In the genomic region with DNA sequence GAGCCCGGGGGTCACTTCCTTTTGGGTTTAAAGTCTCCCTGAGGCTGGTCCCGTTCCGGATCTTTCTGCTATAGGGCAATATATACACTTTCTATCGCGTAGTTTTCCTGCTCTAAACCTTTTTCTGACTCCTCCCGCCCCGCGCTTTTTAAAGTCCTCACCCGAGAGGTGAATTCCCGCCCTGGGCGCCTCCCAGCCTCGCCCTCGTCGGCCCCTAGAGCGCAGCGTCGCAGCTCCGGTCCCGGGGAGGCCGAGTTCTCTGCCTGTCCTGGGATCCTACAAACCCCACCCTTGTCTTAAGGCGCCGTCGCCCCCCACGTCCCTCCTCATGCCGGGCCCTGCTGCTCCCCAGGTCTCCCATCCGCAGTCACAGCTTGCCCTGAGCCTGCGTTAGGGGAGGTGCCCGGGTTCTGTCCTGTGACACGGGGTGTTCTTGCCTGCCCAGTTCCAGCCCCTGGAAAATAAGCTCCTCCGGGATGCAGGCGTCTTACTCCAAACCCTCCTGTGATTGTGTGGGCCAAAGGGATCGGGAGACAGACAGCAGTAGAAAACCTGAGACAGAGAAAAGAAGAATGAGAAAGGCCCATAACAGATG, we compare ENCODE assay signal across 8 cellular contexts. TPM values are rescaled to one million over a fixed set of nuclear protein-coding genes. Genes with fewer than 3 reads are reported as not detected.
DNase-seq lines count a peak whose midpoint lies in the region; ATAC-seq and TF ChIP-seq lines count a peak whose summit lies in the region.

No MANE protein-coding gene starts in this region.

- H3K4me3 Mint-ChIP-seq in activated CD4-positive, alpha-beta T cell treated with anti-CD3 and anti-CD28 coated beads for 36 hours, result peak overlapping the region; percentile 93
- peak overlapping the region; percentile 94 for H3K4me3 Mint-ChIP-seq in neural crest cell

- TF ChIP-seq CTCF in neural crest cell (conservative IDR thresholded peaks at IDR 0.05), result no peak

- no peaks in the 10 kb centered on the region for H4K20me1 ChIP-seq in BLaER1

- peaks cover 25% of the 10 kb centered on the region for H3K36me3 ChIP-seq in BLaER1
- no peaks in the 10 kb centered on the region for H3K36me3 ChIP-seq in aorta (ENCODE audit: control insufficient read depth in 1 of 2, insufficient read depth in 2 of 2, low read length in 1 of 2)

- H3K27me3 ChIP-seq in BLaER1, result no peaks in the 10 kb centered on the region
- no peaks in the 10 kb centered on the region for H3K27me3 ChIP-seq in aorta (ENCODE audit: control insufficient read depth in 1 of 2, insufficient read depth in 2 of 2, low read length in 1 of 2)

- 0% methylated on average over 19 to 32 of the region's 32 CpGs for WGBS in aorta, 2 donors

- H3K36me3 Mint-ChIP-seq in activated CD4-positive, alpha-beta T cell treated with anti-CD3 and anti-CD28 coated beads for 36 hours (ENCODE audit: low read depth), result peaks cover 26% of the 10 kb centered on the region
- no peaks in the 10 kb centered on the region for H3K36me3 Mint-ChIP-seq in neural crest cell (ENCODE audit: low read depth)

- peak overlapping the region; percentile 68 for H3K4me2 ChIP-seq in BLaER1

- POLR2A ChIA-PET in activated CD4-positive, alpha-beta T cell treated with anti-CD3 and anti-CD28 coated beads for 36 hours (lab: Charles Lee), result no interaction called here

- CTCF ChIA-PET in activated CD4-positive, alpha-beta T cell treated with anti-CD3 and anti-CD28 coated beads for 36 hours (lab: Charles Lee), result no interaction called here

- H3K4me1 ChIP-seq in BLaER1 (peaks cover 18% of the 10 kb centered on the region), aorta (ENCODE audit: control insufficient read depth in 1 of 2, insufficient read depth in 2 of 2, low read length in 2 of 2) (no peaks in the 10 kb centered on the region)

- H3K9me3 Mint-ChIP-seq in activated CD4-positive, alpha-beta T cell treated with anti-CD3 and anti-CD28 coated beads for 36 hours (ENCODE audit: low read depth), result peaks cover 6% of the 10 kb centered on the region
- no peaks in the 10 kb centered on the region for H3K9me3 Mint-ChIP-seq in neural crest cell

- peak overlapping the region; percentile 88 for H3K9ac ChIP-seq in BLaER1

- H3K4me1 Mint-ChIP-seq in activated CD4-positive, alpha-beta T cell treated with anti-CD3 and anti-CD28 coated beads for 36 hours, result peaks cover 26% of the 10 kb centered on the region
- H3K4me1 Mint-ChIP-seq in neural crest cell, result peaks cover 16% of the 10 kb centered on the region

- H3K9me3 ChIP-seq in BLaER1, result peaks cover 26% of the 10 kb centered on the region
- H3K9me3 ChIP-seq in aorta (ENCODE audit: control insufficient read depth, low read length), result no peaks in the 10 kb centered on the region

- DNase-seq in activated CD4-positive, alpha-beta T cell treated with anti-CD3 and anti-CD28 coated beads for 36 hours, result peak; percentile 71
- DNase-seq in erythroblast (lab: John Stamatoyannopoulos, UW) (peak; percentile 54 to 60), neural crest cell (ENCODE audit: low read depth, low spot score) (peak; percentile 6), aorta (no peak), 8988T (no peak)

- H3K4me3 ChIP-seq in BLaER1 (peak overlapping the region; percentile 83), aorta (ENCODE audit: low read length in 2 of 2) (peak overlapping the region; percentile 52 to 62)

- TF ChIP-seq POLR2A in erythroblast (IDR thresholded peaks at IDR 0.05; ENCODE audit: low read length), result no peak

- peak overlapping the region; percentile 95 for H3K27ac Mint-ChIP-seq in activated CD4-positive, alpha-beta T cell treated with anti-CD3 and anti-CD28 coated beads for 36 hours
- H3K27ac Mint-ChIP-seq in neural crest cell (ENCODE audit: unreplicated experiment), result peak overlapping the region; percentile 14

- intact Hi-C loops in activated CD4-positive, alpha-beta T cell treated with anti-CD3 and anti-CD28 coated beads for 36 hours (cut with DNase I, micrococcal nuclease), result loop anchor here (1.0 to 5.0 kb wide), 15 partner anchors 29 to 1226 kb away; partner anchors contain the start of genes ZNF765 (in 2 of the 2), ZNF845 (in 2 of the 2), ZNF160 (in 1 of the 2) and ZNF320 (in 1 of the 2)
- intact Hi-C loops in aorta (cut with DNase I), result loop anchor here (5.0 to 10.0 kb wide), 2 partner anchors 169 to 171 kb away; partner anchors contain the start of gene ZNF665 (in 1 of the 2)

- peak overlapping the region; percentile 85 for H3K27ac ChIP-seq in BLaER1
- H3K27ac ChIP-seq in aorta (ENCODE audit: low read depth in 1 of 2, low read length in 2 of 2), result peak overlapping the region in 1 of 2 donors; percentile 43

- ATAC-seq in GM19328 (IDR thresholded peaks at IDR 0.05; ENCODE audit: unreplicated experiment) (peak; percentile 44), HG03442 (IDR thresholded peaks at IDR 0.05; ENCODE audit: unreplicated experiment) (peak; percentile 44), aorta (ENCODE audit: low FRiP score) (peak; percentile 50)
- ATAC-seq in activated CD4-positive, alpha-beta T cell treated with anti-CD3 and anti-CD28 coated beads for 36 hours, result peak; percentile 67

- no peaks in the 10 kb centered on the region for H3K27me3 Mint-ChIP-seq in activated CD4-positive, alpha-beta T cell treated with anti-CD3 and anti-CD28 coated beads for 36 hours
- H3K27me3 Mint-ChIP-seq in neural crest cell (ENCODE audit: low read depth), result peaks cover 52% of the 10 kb centered on the region

RNA-seq across cellular contexts. Expression of gene ZNF525, which starts 0.5 kb away (rescaled TPM):
- 10 to 100 TPM; 21.5 to 27.8 TPM for total RNA-seq in activated CD4-positive, alpha-beta T cell treated with anti-CD3 and anti-CD28 coated beads for 36 hours
- total RNA-seq in neural crest cell (6.9 and 8.4 TPM in 2 replicates), aorta (10 to 100 TPM; 12.0 to 14.8 TPM)
- 10 to 100 TPM in 1 of 2 donors, 1 to 10 TPM in 1; 8.4 to 16.3 TPM for polyA plus RNA-seq in aorta

RNA-seq across cellular contexts. Expression of gene ZNF765, which starts 29.0 kb away (rescaled TPM):
- 10 to 100 TPM; 10.7 to 10.9 TPM for total RNA-seq in activated CD4-positive, alpha-beta T cell treated with anti-CD3 and anti-CD28 coated beads for 36 hours
- 10.1 and 10.8 TPM in 2 replicates for total RNA-seq in neural crest cell
- 10 to 100 TPM in 1 of 2 donors, 1 to 10 TPM in 1; 9.4 to 13.5 TPM for total RNA-seq in aorta
- polyA plus RNA-seq in aorta, result 1 to 10 TPM; 2.8 to 3.5 TPM

RNA-seq across cellular contexts. Expression of gene ZNF845, which starts 32.4 kb away (rescaled TPM):
- 1 to 10 TPM; 5.9 to 6.3 TPM for total RNA-seq in activated CD4-positive, alpha-beta T cell treated with anti-CD3 and anti-CD28 coated beads for 36 hours
- total RNA-seq in neural crest cell, result 7.9 and 8.2 TPM in 2 replicates
- total RNA-seq in aorta, result 1 to 10 TPM; 7.3 to 7.5 TPM
- 1 to 10 TPM; 1.7 to 2.6 TPM for polyA plus RNA-seq in aorta

Comparison
In these comparisons a context has a peak if more than half of its experiments do, and no peak if none do; other contexts are left out.
1. DNase-seq: peak in activated CD4-positive, alpha-beta T cell treated with anti-CD3 and anti-CD28 coated beads for 36 hours (single experiment), erythroblast (2 of 2) and neural crest cell (single experiment); none in aorta (0 of 2) and 8988T (single experiment).
2. Peak in every context shown above with its lines, with median percentiles within 50 percentile points of each other: ATAC-seq.